ENCODE assay signal across 6 cellular contexts in the genomic region with DNA sequence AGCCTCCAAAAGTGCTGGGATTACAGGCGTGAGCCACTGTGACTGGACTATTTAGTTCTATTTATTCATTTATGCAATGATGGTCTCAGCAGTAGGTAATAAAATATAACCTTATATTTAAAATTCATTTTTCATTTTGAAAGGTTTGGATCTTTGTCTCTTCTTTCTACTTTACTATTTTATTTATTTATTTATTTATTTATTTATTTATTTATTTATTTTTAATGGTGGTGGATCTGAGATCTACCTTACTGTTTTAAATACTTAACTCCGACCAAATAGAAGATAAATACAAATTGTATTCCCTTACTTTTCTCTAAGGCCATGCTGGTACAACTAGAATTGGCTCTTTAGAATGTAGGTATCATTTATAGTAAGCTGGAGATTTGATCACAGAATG.
DNase-seq lines count a peak whose midpoint lies in the region; ATAC-seq, FAIRE-seq and TF ChIP-seq lines count a peak whose summit lies in the region.
"Not testable (repeated sequence)": the region's sequence is repeated elsewhere in the genome, so short reads cannot be mapped to it uniquely, and the experiment has no call there.

No MANE protein-coding gene starts in this region.

- TF ChIP-seq CTCF in A549 (IDR thresholded peaks at IDR 0.05); HEK293 (tag by site-specific recombination; IDR thresholded peaks at IDR 0.05): not testable (repeated sequence)

- not testable (repeated sequence) for H3K4me3 ChIP-seq in A549; HEK293 (ENCODE audit: low read depth, low read length)

- peak; percentile 57 for FAIRE-seq in A204.1 (lab: Jason Lieb, UNC)
- not testable (repeated sequence) for FAIRE-seq in A549 (lab: Jason Lieb, UNC)
- peak; percentile 29 for FAIRE-seq in TTC549 (lab: Jason Lieb, UNC)
- peak; percentile 26 for FAIRE-seq in frontal cortex (lab: Jason Lieb, UNC)

- not testable (repeated sequence) for TF ChIP-seq POLR2A in A549 (IDR thresholded peaks at IDR 0.05; ENCODE audit: low read length)

- not testable (repeated sequence) for ATAC-seq in A549

- not testable (repeated sequence) for H3K27ac Mint-ChIP-seq in activated CD4-positive, alpha-beta T cell treated with anti-CD3 and anti-CD28 coated beads, Interleukin-2, amount 10 ng/mL, durations not matched to agents 7 days and 5 days

- not testable (repeated sequence) for H3K9me3 Mint-ChIP-seq in activated CD4-positive, alpha-beta T cell treated with anti-CD3 and anti-CD28 coated beads, Interleukin-2, amount 10 ng/mL, durations not matched to agents 7 days and 5 days

- H3K4me2 ChIP-seq in A549: not testable (repeated sequence)

- CTCF ChIA-PET in A549 (lab: Yijun Ruan, JAX); HEK293 (lab: Yijun Ruan, JAX); activated CD4-positive, alpha-beta T cell treated with anti-CD3 and anti-CD28 coated beads, Interleukin-2, amount 10 ng/mL, durations not matched to agents 7 days and 5 days (lab: Charles Lee): not testable (repeated sequence)

- WGBS in A549 (ENCODE audit: missing lambda C conversion rate): 48% methylated on average over 2 of the region's 2 CpGs

- not testable (repeated sequence) for H3K27ac ChIP-seq in A549; HEK293 (ENCODE audit: extremely low read depth, low read depth, low read length)

- POLR2A ChIA-PET in A549 (lab: Yijun Ruan, JAX); HEK293 (lab: Yijun Ruan, JAX); activated CD4-positive, alpha-beta T cell treated with anti-CD3 and anti-CD28 coated beads, Interleukin-2, amount 10 ng/mL, durations not matched to agents 7 days and 5 days (lab: Charles Lee): not testable (repeated sequence)

- not testable (repeated sequence) for H3K27me3 Mint-ChIP-seq in activated CD4-positive, alpha-beta T cell treated with anti-CD3 and anti-CD28 coated beads, Interleukin-2, amount 10 ng/mL, durations not matched to agents 7 days and 5 days

- not testable (repeated sequence) for H3K4me1 Mint-ChIP-seq in activated CD4-positive, alpha-beta T cell treated with anti-CD3 and anti-CD28 coated beads, Interleukin-2, amount 10 ng/mL, durations not matched to agents 7 days and 5 days

- not testable (repeated sequence) for H3K4me1 ChIP-seq in A549; HEK293 (ENCODE audit: control insufficient read depth, insufficient read depth, low read length)

- not testable (repeated sequence) for H3K4me3 Mint-ChIP-seq in activated CD4-positive, alpha-beta T cell treated with anti-CD3 and anti-CD28 coated beads, Interleukin-2, amount 10 ng/mL, durations not matched to agents 7 days and 5 days

- not testable (repeated sequence) for DNase-seq in A549 (ENCODE audit: low read depth in 1 of 2, low spot score in 1 of 2); frontal cortex (ENCODE audit: low spot score in 2 of 2)
- peak; percentile 0 for DNase-seq in activated CD4-positive, alpha-beta T cell treated with anti-CD3 and anti-CD28 coated beads, Interleukin-2, amount 10 ng/mL, durations not matched to agents 7 days and 5 days

- not testable (repeated sequence) for H3K36me3 Mint-ChIP-seq in activated CD4-positive, alpha-beta T cell treated with anti-CD3 and anti-CD28 coated beads, Interleukin-2, amount 10 ng/mL, durations not matched to agents 7 days and 5 days (ENCODE audit: low read depth)

- not testable (repeated sequence) for H3K9me3 ChIP-seq in A549; HEK293 (ENCODE audit: control insufficient read depth, insufficient read depth, low read depth, low read length)

- not testable (repeated sequence) for TF ChIP-seq EP300 in A549 (IDR thresholded peaks at IDR 0.05)

- TF ChIP-seq RAD21 in A549 (conservative IDR thresholded peaks at IDR 0.05 in 1 of 2, IDR thresholded peaks at IDR 0.05 in 1 of 2): not testable (repeated sequence)

- not testable (repeated sequence) for H3K36me3 ChIP-seq in HEK293 (ENCODE audit: control insufficient read depth in 2 of 2, insufficient read depth in 1 of 2, low read length in 2 of 2)

TF ChIP-seq in A549, 52 proteins besides CTCF, POLR2A, EP300 and RAD21:
- TF ChIP-seq ZC3H11A (IDR thresholded peaks at IDR 0.05): peak; percentile 36

TF ChIP-seq in HEK293, 187 proteins besides CTCF, POLR2A, EP300 and RAD21 (continues in another document):
- TF ChIP-seq ZBTB8A (tag by site-specific recombination; IDR thresholded peaks at IDR 0.05) (0 out of 2 replicates have a peak, but pooled peaks have one; percentile 19), ZNF654 (tag by site-specific recombination; IDR thresholded peaks at IDR 0.05; ENCODE audit: low read depth) (0 out of 2 replicates have a peak, but pooled peaks have one; percentile 12)
- TF ChIP-seq, protein P1, sequence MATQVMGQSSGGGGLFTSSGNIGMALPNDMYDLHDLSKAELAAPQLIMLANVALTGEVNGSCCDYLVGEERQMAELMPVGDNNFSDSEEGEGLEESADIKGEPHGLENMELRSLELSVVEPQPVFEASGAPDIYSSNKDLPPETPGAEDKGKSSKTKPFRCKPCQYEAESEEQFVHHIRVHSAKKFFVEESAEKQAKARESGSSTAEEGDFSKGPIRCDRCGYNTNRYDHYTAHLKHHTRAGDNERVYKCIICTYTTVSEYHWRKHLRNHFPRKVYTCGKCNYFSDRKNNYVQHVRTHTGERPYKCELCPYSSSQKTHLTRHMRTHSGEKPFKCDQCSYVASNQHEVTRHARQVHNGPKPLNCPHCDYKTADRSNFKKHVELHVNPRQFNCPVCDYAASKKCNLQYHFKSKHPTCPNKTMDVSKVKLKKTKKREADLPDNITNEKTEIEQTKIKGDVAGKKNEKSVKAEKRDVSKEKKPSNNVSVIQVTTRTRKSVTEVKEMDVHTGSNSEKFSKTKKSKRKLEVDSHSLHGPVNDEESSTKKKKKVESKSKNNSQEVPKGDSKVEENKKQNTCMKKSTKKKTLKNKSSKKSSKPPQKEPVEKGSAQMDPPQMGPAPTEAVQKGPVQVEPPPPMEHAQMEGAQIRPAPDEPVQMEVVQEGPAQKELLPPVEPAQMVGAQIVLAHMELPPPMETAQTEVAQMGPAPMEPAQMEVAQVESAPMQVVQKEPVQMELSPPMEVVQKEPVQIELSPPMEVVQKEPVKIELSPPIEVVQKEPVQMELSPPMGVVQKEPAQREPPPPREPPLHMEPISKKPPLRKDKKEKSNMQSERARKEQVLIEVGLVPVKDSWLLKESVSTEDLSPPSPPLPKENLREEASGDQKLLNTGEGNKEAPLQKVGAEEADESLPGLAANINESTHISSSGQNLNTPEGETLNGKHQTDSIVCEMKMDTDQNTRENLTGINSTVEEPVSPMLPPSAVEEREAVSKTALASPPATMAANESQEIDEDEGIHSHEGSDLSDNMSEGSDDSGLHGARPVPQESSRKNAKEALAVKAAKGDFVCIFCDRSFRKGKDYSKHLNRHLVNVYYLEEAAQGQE (tag by site-specific recombination; IDR thresholded peaks at IDR 0.05): peak; percentile 45; the same call in 1 of the 2 replicates
- TF ChIP-seq, protein P2, sequence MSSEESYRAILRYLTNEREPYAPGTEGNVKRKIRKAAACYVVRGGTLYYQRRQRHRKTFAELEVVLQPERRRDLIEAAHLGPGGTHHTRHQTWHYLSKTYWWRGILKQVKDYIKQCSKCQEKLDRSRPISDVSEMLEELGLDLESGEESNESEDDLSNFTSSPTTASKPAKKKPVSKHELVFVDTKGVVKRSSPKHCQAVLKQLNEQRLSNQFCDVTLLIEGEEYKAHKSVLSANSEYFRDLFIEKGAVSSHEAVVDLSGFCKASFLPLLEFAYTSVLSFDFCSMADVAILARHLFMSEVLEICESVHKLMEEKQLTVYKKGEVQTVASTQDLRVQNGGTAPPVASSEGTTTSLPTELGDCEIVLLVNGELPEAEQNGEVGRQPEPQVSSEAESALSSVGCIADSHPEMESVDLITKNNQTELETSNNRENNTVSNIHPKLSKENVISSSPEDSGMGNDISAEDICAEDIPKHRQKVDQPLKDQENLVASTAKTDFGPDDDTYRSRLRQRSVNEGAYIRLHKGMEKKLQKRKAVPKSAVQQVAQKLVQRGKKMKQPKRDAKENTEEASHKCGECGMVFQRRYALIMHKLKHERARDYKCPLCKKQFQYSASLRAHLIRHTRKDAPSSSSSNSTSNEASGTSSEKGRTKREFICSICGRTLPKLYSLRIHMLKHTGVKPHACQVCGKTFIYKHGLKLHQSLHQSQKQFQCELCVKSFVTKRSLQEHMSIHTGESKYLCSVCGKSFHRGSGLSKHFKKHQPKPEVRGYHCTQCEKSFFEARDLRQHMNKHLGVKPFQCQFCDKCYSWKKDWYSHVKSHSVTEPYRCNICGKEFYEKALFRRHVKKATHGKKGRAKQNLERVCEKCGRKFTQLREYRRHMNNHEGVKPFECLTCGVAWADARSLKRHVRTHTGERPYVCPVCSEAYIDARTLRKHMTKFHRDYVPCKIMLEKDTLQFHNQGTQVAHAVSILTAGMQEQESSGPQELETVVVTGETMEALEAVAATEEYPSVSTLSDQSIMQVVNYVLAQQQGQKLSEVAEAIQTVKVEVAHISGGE (tag by site-specific recombination; conservative IDR thresholded peaks at IDR 0.05; ENCODE audit: low read depth): peak; percentile 56
